In the genomic region with DNA sequence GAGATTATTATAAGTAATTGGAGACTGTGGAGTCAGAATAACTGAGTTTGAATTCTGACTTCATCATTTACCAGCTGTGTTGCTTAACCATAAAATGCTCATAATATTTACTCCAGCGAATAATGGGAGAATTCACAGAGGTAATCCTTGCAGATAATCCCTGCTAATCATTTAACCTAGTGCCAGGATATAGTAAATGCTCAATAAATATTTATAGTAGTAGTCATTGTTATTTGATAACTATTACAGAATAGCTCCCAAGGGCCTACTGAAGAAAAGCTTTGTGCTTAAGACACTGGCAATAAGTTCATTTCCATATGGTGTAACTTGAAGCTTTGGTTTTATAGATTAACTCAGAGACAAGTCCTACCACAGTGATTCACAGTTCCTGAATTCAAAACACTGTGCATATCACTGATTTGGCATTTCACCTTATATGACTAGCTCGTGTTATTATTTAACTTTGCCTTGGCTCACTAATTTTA, we compare ENCODE assay signal across 11 cellular contexts.
A peak's percentile ranks its signal among the peaks of the same experiment; 100 is the strongest.
DNase-seq lines count a peak whose midpoint lies in the region; ATAC-seq, FAIRE-seq and TF ChIP-seq lines count a peak whose summit lies in the region.
"Had no signal": no experiment of that assay in that cellular context is flagged by ENCODE, and none has a peak within 500 bp of the region (broad histone marks: within the 10 kb centered on the region; RNA-seq: fewer than 3 reads in every experiment).

No MANE protein-coding gene starts in this region.

- DNase-seq in astrocyte (ENCODE audit: low read depth) (peak; percentile 92), renal cortical epithelial cell (ENCODE audit: low read depth) (peak; percentile 100), HEK293T (ENCODE audit: extremely low spot score) (no peak), heart right ventricle (no peak), nucleus accumbens (lab: John Stamatoyannopoulos, UW) (no peak)
- DNase-seq: activated naive CD4-positive, alpha-beta T cell treated with anti-CD3 and anti-CD28 coated beads, Interleukin-2, amount 10 ng/mL, durations not matched to agents 7 days and 5 days; spleen had no signal

- H3K27ac ChIP-seq in astrocyte (ENCODE audit: low read depth, low read length): peak overlapping the region; percentile 56
- H3K27ac ChIP-seq in heart right ventricle: no peak overlapping the region
- H3K27ac ChIP-seq: spleen had no signal

- H3K4me3 Mint-ChIP-seq in astrocyte (ENCODE audit: unreplicated experiment): no peak overlapping the region
- H3K4me3 Mint-ChIP-seq: activated naive CD4-positive, alpha-beta T cell treated with anti-CD3 and anti-CD28 coated beads, Interleukin-2, amount 10 ng/mL, durations not matched to agents 7 days and 5 days; memory B cell had no signal

- no peak overlapping the region for H3K9ac ChIP-seq in astrocyte (ENCODE audit: low read length)

- ATAC-seq in GM18870 (IDR thresholded peaks at IDR 0.05; ENCODE audit: unreplicated experiment): peak; percentile 90
- peak; percentile 83 for ATAC-seq in HG03135 (IDR thresholded peaks at IDR 0.05; ENCODE audit: unreplicated experiment)
- ATAC-seq in GM18858 (IDR thresholded peaks at IDR 0.05; ENCODE audit: unreplicated experiment): no peak
- no peak for ATAC-seq in heart right ventricle

- CTCF ChIA-PET in HEK293T (lab: Yijun Ruan, JAX): interaction anchor here (0.7 kb wide), 1 partner anchor 161 kb away, joined by 3 read pairs; no protein-coding TSS in a partner anchor

- intact Hi-C loops in heart right ventricle (cut with DNase I): no loop called here

- H3K27me3 ChIP-seq in astrocyte (ENCODE audit: insufficient read depth, low read length) (no peaks in the 10 kb centered on the region), heart right ventricle (no peaks in the 10 kb centered on the region)
- H3K27me3 ChIP-seq: spleen had no signal

- no peaks in the 10 kb centered on the region for H4K20me1 ChIP-seq in astrocyte (ENCODE audit: insufficient read depth, low read length)

- H3K27ac Mint-ChIP-seq in astrocyte (ENCODE audit: unreplicated experiment): peak overlapping the region; percentile 54
- H3K27ac Mint-ChIP-seq: activated naive CD4-positive, alpha-beta T cell treated with anti-CD3 and anti-CD28 coated beads, Interleukin-2, amount 10 ng/mL, durations not matched to agents 7 days and 5 days; memory B cell had no signal

- peak overlapping the region; percentile 59 for H3K4me2 ChIP-seq in astrocyte (ENCODE audit: low read length)

- H3K4me1 Mint-ChIP-seq in astrocyte (ENCODE audit: low read depth, unreplicated experiment): peaks cover 18% of the 10 kb centered on the region
- H3K4me1 Mint-ChIP-seq: activated naive CD4-positive, alpha-beta T cell treated with anti-CD3 and anti-CD28 coated beads, Interleukin-2, amount 10 ng/mL, durations not matched to agents 7 days and 5 days; memory B cell had no signal

- no peak overlapping the region for H3K4me3 ChIP-seq in astrocyte (ENCODE audit: insufficient read depth, low read depth, low read length)
- H3K4me3 ChIP-seq in heart right ventricle: no peak overlapping the region
- H3K4me3 ChIP-seq: spleen had no signal

- FAIRE-seq in astrocyte (lab: Jason Lieb, UNC): peak; percentile 94

- WGBS in heart right ventricle, 2 donors: 70 to 88% methylated on average over 2 of the region's 2 CpGs

- H3K4me1 ChIP-seq in astrocyte (ENCODE audit: insufficient read depth, low read length): peaks cover 8% of the 10 kb centered on the region
- peaks cover 0 to 22% (median 3%) of the 10 kb centered on the region in 9 donors for H3K4me1 ChIP-seq in heart right ventricle
- H3K4me1 ChIP-seq: spleen had no signal

- TF ChIP-seq CTCF in astrocyte (IDR thresholded peaks at IDR 0.05; ENCODE audit: insufficient read depth, low read depth, low read length): no peak
- no peak for TF ChIP-seq CTCF in heart right ventricle (IDR thresholded peaks at IDR 0.05)

- no peaks in the 10 kb centered on the region for H3K27me3 Mint-ChIP-seq in astrocyte (ENCODE audit: low read depth, unreplicated experiment)
- H3K27me3 Mint-ChIP-seq: activated naive CD4-positive, alpha-beta T cell treated with anti-CD3 and anti-CD28 coated beads, Interleukin-2, amount 10 ng/mL, durations not matched to agents 7 days and 5 days; memory B cell had no signal

- H3K79me2 ChIP-seq in astrocyte (ENCODE audit: insufficient read depth, low read length): no peaks in the 10 kb centered on the region

- H3K36me3 Mint-ChIP-seq in astrocyte (ENCODE audit: low read depth, unreplicated experiment): peaks cover 2% of the 10 kb centered on the region
- H3K36me3 Mint-ChIP-seq: activated naive CD4-positive, alpha-beta T cell treated with anti-CD3 and anti-CD28 coated beads, Interleukin-2, amount 10 ng/mL, durations not matched to agents 7 days and 5 days; memory B cell had no signal

- no peaks in the 10 kb centered on the region for H3K9me3 ChIP-seq in astrocyte (ENCODE audit: insufficient read depth, low read depth, low read length)
- H3K9me3 ChIP-seq in heart right ventricle: peaks cover 0 to 3% (median 0%) of the 10 kb centered on the region in 11 donors
- H3K9me3 ChIP-seq: spleen had no signal

- POLR2A ChIA-PET in HEK293T (lab: Yijun Ruan, JAX): no interaction called here

- H3K36me3 ChIP-seq in astrocyte (ENCODE audit: insufficient read depth, low read length) (no peaks in the 10 kb centered on the region), heart right ventricle (no peaks in the 10 kb centered on the region)
- H3K36me3 ChIP-seq: spleen had no signal

- no peak overlapping the region for H2AFZ ChIP-seq in astrocyte (ENCODE audit: low read depth, low read length)

- peaks cover 4% of the 10 kb centered on the region for H3K9me3 Mint-ChIP-seq in astrocyte (ENCODE audit: unreplicated experiment)
- H3K9me3 Mint-ChIP-seq: activated naive CD4-positive, alpha-beta T cell treated with anti-CD3 and anti-CD28 coated beads, Interleukin-2, amount 10 ng/mL, durations not matched to agents 7 days and 5 days; memory B cell had no signal

TF ChIP-seq in HEK293T, 16 proteins besides CTCF, POLR2A, EP300 and RAD21:
- TF ChIP-seq SUZ12 (IDR thresholded peaks at IDR 0.05): no peak
- no peak for TF ChIP-seq HDGF (IDR thresholded peaks at IDR 0.05; ENCODE audit: borderline replicate concordance)
- TF ChIP-seq FOXM1 (IDR thresholded peaks at IDR 0.05; ENCODE audit: borderline replicate concordance): no peak
- TF ChIP-seq, protein P1, sequence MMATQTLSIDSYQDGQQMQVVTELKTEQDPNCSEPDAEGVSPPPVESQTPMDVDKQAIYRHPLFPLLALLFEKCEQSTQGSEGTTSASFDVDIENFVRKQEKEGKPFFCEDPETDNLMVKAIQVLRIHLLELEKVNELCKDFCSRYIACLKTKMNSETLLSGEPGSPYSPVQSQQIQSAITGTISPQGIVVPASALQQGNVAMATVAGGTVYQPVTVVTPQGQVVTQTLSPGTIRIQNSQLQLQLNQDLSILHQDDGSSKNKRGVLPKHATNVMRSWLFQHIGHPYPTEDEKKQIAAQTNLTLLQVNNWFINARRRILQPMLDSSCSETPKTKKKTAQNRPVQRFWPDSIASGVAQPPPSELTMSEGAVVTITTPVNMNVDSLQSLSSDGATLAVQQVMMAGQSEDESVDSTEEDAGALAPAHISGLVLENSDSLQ (IDR thresholded peaks at IDR 0.05): no peak

Comparison
In these comparisons a context has a peak if more than half of its experiments do, and no peak if none do; other contexts are left out.
1. ATAC-seq: peak in GM18870 (single experiment) and HG03135 (single experiment); none in GM18858 (single experiment) and heart right ventricle (0 of 8).
2. DNase-seq: peak in astrocyte (single experiment) and renal cortical epithelial cell (single experiment); none in HEK293T (single experiment), heart right ventricle (0 of 2) and nucleus accumbens (0 of 56).